21 cellular contexts compared by ENCODE assay signal in the genomic region with DNA sequence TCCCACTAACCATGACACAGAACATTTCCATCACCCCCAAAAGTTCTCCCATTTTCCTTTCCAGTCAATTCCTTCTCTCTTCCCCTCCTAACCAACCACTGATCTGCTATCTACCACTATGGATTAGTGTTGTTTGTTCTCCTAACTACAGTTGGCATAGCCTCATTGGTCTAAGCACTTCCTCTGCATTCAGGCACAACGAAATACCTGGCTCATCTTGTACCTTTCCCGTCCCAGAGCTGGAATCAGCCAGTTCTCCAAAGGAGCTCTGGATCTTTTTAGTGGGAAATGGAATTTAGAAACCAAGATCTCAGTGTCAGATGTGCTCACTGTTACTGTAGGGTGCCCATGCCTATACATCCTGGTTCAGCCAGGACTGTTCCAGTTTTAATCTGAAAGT.
"Had no signal": no experiment of that assay in that cellular context is flagged by ENCODE, and none has a peak within 500 bp of the region (broad histone marks: within the 10 kb centered on the region; RNA-seq: fewer than 3 reads in every experiment).

No MANE protein-coding gene starts in this region.

- DNase-seq: activated B cell treated with CpG ODN at 0.5 μM for 24 hours; activated CD4-positive, alpha-beta memory T cell treated with anti-CD3 and anti-CD28 coated beads for 36 hours; activated CD4-positive, alpha-beta T cell treated with anti-CD3 and anti-CD28 coated beads for 4 hours; activated effector memory CD4-positive, alpha-beta T cell treated with Interleukin-2 at 50 U/mL for 16 hours; activated T-cell treated with anti-CD3 and anti-CD28 coated beads, Interleukin-2, amount 50 U/mL, for 72 hours; central memory CD4-positive, alpha-beta T cell; dermis blood vessel endothelial cell; effector CD8-positive, alpha-beta T cell; foreskin keratinocyte; kidney; lower lobe of right lung; natural killer cell; ovary; psoas muscle; stimulated activated CD4-positive, alpha-beta T cell treated with anti-CD3 and anti-CD28 coated beads, Interleukin-4, amount 100 ng/mL, for 24 hours; stimulated activated naive CD8-positive, alpha-beta T cell treated with anti-CD3 and anti-CD28 coated beads, Interleukin-15, amount 100 ng/mL, for 72 hours; tibial artery had no signal

- H3K27ac Mint-ChIP-seq: activated B cell treated with CpG ODN at 0.5 μM for 24 hours; activated CD4-positive, alpha-beta memory T cell treated with anti-CD3 and anti-CD28 coated beads for 36 hours; activated naive CD4-positive, alpha-beta T cell treated with anti-CD3 and anti-CD28 coated beads, Interleukin-2, amount 50 U/mL, for 72 hours; natural killer cell had no signal

- H3K36me3 Mint-ChIP-seq: natural killer cell had no signal

- H3K4me3 Mint-ChIP-seq: activated B cell treated with CpG ODN at 0.5 μM for 24 hours; activated CD4-positive, alpha-beta memory T cell treated with anti-CD3 and anti-CD28 coated beads for 36 hours; activated T-cell treated with anti-CD3 and anti-CD28 coated beads, Interleukin-2, amount 50 U/mL, for 72 hours; natural killer cell; stimulated activated naive CD8-positive, alpha-beta T cell treated with anti-CD3 and anti-CD28 coated beads, Interleukin-15, amount 100 ng/mL, for 72 hours had no signal

- H3K9me3 ChIP-seq: lower lobe of right lung, neutrophil, ovary, psoas muscle, right atrium auricular region, tibial artery had no signal

- ATAC-seq: activated naive CD4-positive, alpha-beta T cell treated with anti-CD3 and anti-CD28 coated beads, Interleukin-2, amount 50 U/mL, for 72 hours; activated T-cell treated with anti-CD3 and anti-CD28 coated beads, Interleukin-2, amount 50 U/mL, for 72 hours; foreskin keratinocyte; left lobe of liver; lower lobe of right lung; natural killer cell; psoas muscle; stimulated activated naive CD8-positive, alpha-beta T cell treated with anti-CD3 and anti-CD28 coated beads, Interleukin-15, amount 100 ng/mL, for 72 hours had no signal

- H3K9me3 Mint-ChIP-seq: activated B cell treated with CpG ODN at 0.5 μM for 24 hours; activated CD4-positive, alpha-beta memory T cell treated with anti-CD3 and anti-CD28 coated beads for 36 hours; activated T-cell treated with anti-CD3 and anti-CD28 coated beads, Interleukin-2, amount 50 U/mL, for 72 hours; stimulated activated naive CD8-positive, alpha-beta T cell treated with anti-CD3 and anti-CD28 coated beads, Interleukin-15, amount 100 ng/mL, for 72 hours had no signal

- H3K27me3 Mint-ChIP-seq: activated B cell treated with CpG ODN at 0.5 μM for 24 hours; activated CD4-positive, alpha-beta memory T cell treated with anti-CD3 and anti-CD28 coated beads for 36 hours; stimulated activated naive CD8-positive, alpha-beta T cell treated with anti-CD3 and anti-CD28 coated beads, Interleukin-15, amount 100 ng/mL, for 72 hours had no signal

- H3K27ac ChIP-seq: foreskin keratinocyte, lower lobe of right lung, neutrophil, ovary, psoas muscle, right atrium auricular region, tibial artery had no signal

- H3K27me3 ChIP-seq: foreskin keratinocyte, neutrophil, ovary, right atrium auricular region, tibial artery had no signal
